In genomic region chr16:49075709-49076108, GRCh38 we compare ENCODE assay signal across 19 cellular contexts.
DNase-seq lines count a peak whose midpoint lies in the region; ATAC-seq, FAIRE-seq and TF ChIP-seq lines count a peak whose summit lies in the region.
"Had no signal": no experiment of that assay in that cellular context is flagged by ENCODE, and none has a peak within 500 bp of the region (broad histone marks: within the 10 kb centered on the region; RNA-seq: fewer than 3 reads in every experiment).

No MANE protein-coding gene starts in this region.

- no peaks in the 10 kb centered on the region for H3K79me2 ChIP-seq in GM23338 (replicated peaks; ENCODE audit: insufficient read depth)

- H3K4me1 ChIP-seq in GM23338 (ENCODE audit: insufficient read depth) = no peaks in the 10 kb centered on the region
- H3K4me1 ChIP-seq in right cardiac atrium (ENCODE audit: control insufficient read depth, insufficient read depth, low read length) = no peaks in the 10 kb centered on the region
- H3K4me1 ChIP-seq: A549 had no signal

- no peaks in the 10 kb centered on the region for H3K9me2 ChIP-seq in GM23338 (ENCODE audit: insufficient read depth)

- CTCF ChIA-PET in WTC11 (lab: Charles Lee) = interaction anchor here (1.2 kb wide), 1 partner anchor 15 kb away, joined by 3 read pairs; no protein-coding TSS in a partner anchor

- H3K27me3 ChIP-seq in GM23338 (ENCODE audit: insufficient read depth) (no peaks in the 10 kb centered on the region), right cardiac atrium (ENCODE audit: control insufficient read depth, insufficient read depth) (no peaks in the 10 kb centered on the region)

- FAIRE-seq in D721Med (lab: Jason Lieb, UNC) = no peak
- FAIRE-seq: A549, GM12878, H54 had no signal

- intact Hi-C loops in right cardiac atrium (cut with DNase I) = no loop called here

- peak overlapping the region; percentile 14; the same call in 1 of the 2 replicates for H3K4me2 ChIP-seq in GM23338
- H3K4me2 ChIP-seq: A549 had no signal

- no peak overlapping the region for H3K27ac ChIP-seq in GM23338 (ENCODE audit: low read depth)
- H3K27ac ChIP-seq in right cardiac atrium (ENCODE audit: low read length) = no peak overlapping the region
- H3K27ac ChIP-seq: A549 had no signal

- H3K4me3 ChIP-seq in GM23338 (no peak overlapping the region), right cardiac atrium (ENCODE audit: low read length) (no peak overlapping the region)
- H3K4me3 ChIP-seq: A549, GM12878 had no signal

- POLR2A ChIA-PET in WTC11 (lab: Charles Lee) = no interaction called here

- H3K4me3 Mint-ChIP-seq in GM23338 (no peak overlapping the region), WTC11 (no peak overlapping the region)
- H3K4me3 Mint-ChIP-seq: CD4-positive, alpha-beta memory T cell had no signal

- H2AFZ ChIP-seq in GM23338 = peak overlapping the region; percentile 87; the same call in 1 of the 2 replicates

- H3K9me3 Mint-ChIP-seq in GM23338 = peaks cover 13% of the 10 kb centered on the region
- H3K9me3 Mint-ChIP-seq in WTC11 = peaks cover 11% of the 10 kb centered on the region; the same call in 1 of the 2 replicates

- no peaks in the 10 kb centered on the region for H3K36me3 ChIP-seq in GM23338 (ENCODE audit: insufficient read depth)

- WGBS in right cardiac atrium = 76% methylated on average over 3 of the region's 3 CpGs

- ATAC-seq in GM23338 (peak; percentile 34; the same call in 1 of the 3 replicates), WTC11 (peak; percentile 77), right cardiac atrium (no peak)
- ATAC-seq: A549, GM12878 had no signal

- DNase-seq in GM23338 (ENCODE audit: low spot score) (no peak), WTC11 (ENCODE audit: low spot score) (no peak), iPS-NIHi11 (ENCODE audit: low spot score) (peak; percentile 19), right cardiac atrium (no peak), D721Med (ENCODE audit: insufficient read length, low spot score) (no peak)
- DNase-seq in activated naive CD4-positive, alpha-beta T cell treated with Interleukin-2 at 50 U/mL for 16 hours = no peak
- DNase-seq: 8988T; C1 segment of cervical spinal cord; Calu3; CD4-positive, alpha-beta memory T cell; COR-L47; DMS153; DND-41; GDM1; GOT3; HCEC 1CT had no signal

- no peak overlapping the region for H3K27ac Mint-ChIP-seq in GM23338
- no peak overlapping the region for H3K27ac Mint-ChIP-seq in WTC11
- H3K27ac Mint-ChIP-seq: CD4-positive, alpha-beta memory T cell had no signal

- no peaks in the 10 kb centered on the region for H3F3A ChIP-seq in GM23338 (replicated peaks; ENCODE audit: low read depth)

- no peaks in the 10 kb centered on the region for H3K9me3 ChIP-seq in right cardiac atrium (ENCODE audit: control insufficient read depth, low read length)

- H3K4me1 Mint-ChIP-seq in GM23338 (peaks cover 8% of the 10 kb centered on the region), WTC11 (peaks cover 9% of the 10 kb centered on the region)
- H3K4me1 Mint-ChIP-seq: CD4-positive, alpha-beta memory T cell had no signal

- no peaks in the 10 kb centered on the region for H4K20me1 ChIP-seq in GM23338 (replicated peaks; ENCODE audit: insufficient read depth)

- H3K27me3 Mint-ChIP-seq in GM23338 (ENCODE audit: insufficient read depth, low read depth, poor library complexity) (peaks cover 5% of the 10 kb centered on the region), WTC11 (ENCODE audit: low read depth) (no peaks in the 10 kb centered on the region)
- H3K27me3 Mint-ChIP-seq: CD4-positive, alpha-beta memory T cell had no signal

- H3K36me3 Mint-ChIP-seq in GM23338 (ENCODE audit: low read depth) (peaks cover 4% of the 10 kb centered on the region; the same call in 1 of the 3 replicates), WTC11 (no peaks in the 10 kb centered on the region)
- H3K36me3 Mint-ChIP-seq: CD4-positive, alpha-beta memory T cell had no signal

- TF ChIP-seq CTCF in GM23338 (conservative IDR thresholded peaks at IDR 0.05; ENCODE audit: low read depth in 2 of 2) = no peak
- no peak for TF ChIP-seq CTCF in WTC11 (IDR thresholded peaks at IDR 0.05)
- TF ChIP-seq CTCF in D721Med (IDR thresholded peaks at IDR 0.05; ENCODE audit: insufficient read depth, missing control alignments) = no peak

TF ChIP-seq in GM23338, 12 proteins besides CTCF, POLR2A, EP300 and RAD21:
- TF ChIP-seq JUNB (IDR thresholded peaks at IDR 0.05; ENCODE audit: unreplicated experiment) (no peak), REST (IDR thresholded peaks at IDR 0.05; ENCODE audit: unreplicated experiment) (no peak), ZNF114 (CRISPR knock-in tag; IDR thresholded peaks at IDR 0.05) (no peak), ZNF331 (CRISPR knock-in tag; IDR thresholded peaks at IDR 0.05; ENCODE audit: low read depth) (no peak), EZH2phosphoT487 (IDR thresholded peaks at IDR 0.05; ENCODE audit: unreplicated experiment) (no peak), STAT1 (IDR thresholded peaks at IDR 0.05; ENCODE audit: unreplicated experiment) (no peak)

TF ChIP-seq in WTC11, 78 proteins besides CTCF, POLR2A, EP300 and RAD21 (continues in another document):
- TF ChIP-seq, protein P1, sequence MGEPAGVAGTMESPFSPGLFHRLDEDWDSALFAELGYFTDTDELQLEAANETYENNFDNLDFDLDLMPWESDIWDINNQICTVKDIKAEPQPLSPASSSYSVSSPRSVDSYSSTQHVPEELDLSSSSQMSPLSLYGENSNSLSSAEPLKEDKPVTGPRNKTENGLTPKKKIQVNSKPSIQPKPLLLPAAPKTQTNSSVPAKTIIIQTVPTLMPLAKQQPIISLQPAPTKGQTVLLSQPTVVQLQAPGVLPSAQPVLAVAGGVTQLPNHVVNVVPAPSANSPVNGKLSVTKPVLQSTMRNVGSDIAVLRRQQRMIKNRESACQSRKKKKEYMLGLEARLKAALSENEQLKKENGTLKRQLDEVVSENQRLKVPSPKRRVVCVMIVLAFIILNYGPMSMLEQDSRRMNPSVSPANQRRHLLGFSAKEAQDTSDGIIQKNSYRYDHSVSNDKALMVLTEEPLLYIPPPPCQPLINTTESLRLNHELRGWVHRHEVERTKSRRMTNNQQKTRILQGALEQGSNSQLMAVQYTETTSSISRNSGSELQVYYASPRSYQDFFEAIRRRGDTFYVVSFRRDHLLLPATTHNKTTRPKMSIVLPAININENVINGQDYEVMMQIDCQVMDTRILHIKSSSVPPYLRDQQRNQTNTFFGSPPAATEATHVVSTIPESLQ (CRISPR knock-in tag; IDR thresholded peaks at IDR 0.05) = no peak
- TF ChIP-seq FOXP1 (CRISPR knock-in tag; IDR thresholded peaks at IDR 0.05; ENCODE audit: borderline replicate concordance) (no peak), FOXJ3 (CRISPR knock-in tag; IDR thresholded peaks at IDR 0.05; ENCODE audit: borderline replicate concordance) (no peak), JUN (CRISPR knock-in tag; IDR thresholded peaks at IDR 0.05) (no peak), SMAD4 (CRISPR knock-in tag; IDR thresholded peaks at IDR 0.05) (no peak), SMAD3 (CRISPR knock-in tag; IDR thresholded peaks at IDR 0.05; ENCODE audit: borderline replicate concordance) (no peak)
- TF ChIP-seq, protein P2, sequence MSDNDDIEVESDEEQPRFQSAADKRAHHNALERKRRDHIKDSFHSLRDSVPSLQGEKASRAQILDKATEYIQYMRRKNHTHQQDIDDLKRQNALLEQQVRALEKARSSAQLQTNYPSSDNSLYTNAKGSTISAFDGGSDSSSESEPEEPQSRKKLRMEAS (CRISPR knock-in tag; IDR thresholded peaks at IDR 0.05) = no peak
- TF ChIP-seq, protein P3, sequence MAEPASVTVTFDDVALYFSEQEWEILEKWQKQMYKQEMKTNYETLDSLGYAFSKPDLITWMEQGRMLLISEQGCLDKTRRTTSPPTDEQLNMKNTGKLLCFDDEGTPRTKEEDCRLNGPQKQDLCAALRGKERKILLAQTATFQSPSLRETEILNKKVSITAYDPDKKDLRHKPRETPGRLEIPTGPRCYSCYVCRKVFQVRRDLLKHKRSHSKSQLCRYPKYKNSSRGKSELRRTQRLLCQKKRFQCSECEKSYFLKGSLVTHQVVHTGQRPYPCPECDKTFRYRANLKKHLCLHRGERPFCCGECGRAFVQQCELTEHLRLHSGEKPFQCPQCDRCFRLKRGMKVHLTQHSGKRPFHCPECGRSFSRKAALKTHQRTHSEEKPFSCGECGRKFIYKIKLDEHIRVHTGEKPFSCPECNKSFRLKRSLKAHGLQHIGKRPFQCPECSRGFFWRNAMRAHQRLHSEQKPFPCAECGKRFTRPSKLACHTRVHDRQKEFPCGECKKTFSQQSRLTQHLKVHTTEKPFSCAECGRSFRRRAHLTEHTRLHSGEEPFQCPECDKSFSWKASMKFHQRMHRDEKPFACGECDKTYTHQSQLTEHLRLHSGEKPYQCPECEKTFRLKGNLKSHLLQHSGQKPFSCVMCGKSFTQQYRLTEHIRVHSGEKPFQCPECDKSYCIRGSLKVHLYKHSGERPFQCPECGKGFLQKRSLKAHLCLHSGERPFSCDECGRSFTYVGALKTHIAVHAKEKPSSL (CRISPR knock-in tag; conservative IDR thresholded peaks at IDR 0.05) = no peak
- TF ChIP-seq, protein P4, sequence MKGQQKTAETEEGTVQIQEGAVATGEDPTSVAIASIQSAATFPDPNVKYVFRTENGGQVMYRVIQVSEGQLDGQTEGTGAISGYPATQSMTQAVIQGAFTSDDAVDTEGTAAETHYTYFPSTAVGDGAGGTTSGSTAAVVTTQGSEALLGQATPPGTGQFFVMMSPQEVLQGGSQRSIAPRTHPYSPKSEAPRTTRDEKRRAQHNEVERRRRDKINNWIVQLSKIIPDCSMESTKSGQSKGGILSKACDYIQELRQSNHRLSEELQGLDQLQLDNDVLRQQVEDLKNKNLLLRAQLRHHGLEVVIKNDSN (CRISPR knock-in tag; IDR thresholded peaks at IDR 0.05) = no peak

Comparison
In these comparisons a context has a peak if more than half of its experiments do, and no peak if none do; other contexts are left out.
1. ATAC-seq: peak in GM23338 (single experiment) and WTC11 (single experiment); none in right cardiac atrium (0 of 2).